ENCODE assay signal across 22 cellular contexts in genomic region chr6:43609402-43609801, GRCh38. TPM values are rescaled to one million over a fixed set of nuclear protein-coding genes. Genes with fewer than 3 reads are reported as not detected.
"Had no signal": no experiment of that assay in that cellular context is flagged by ENCODE, and none has a peak within 500 bp of the region (broad histone marks: within the 10 kb centered on the region; RNA-seq: fewer than 3 reads in every experiment).

No MANE protein-coding gene starts in this region.

- H3K27ac ChIP-seq: epithelial cell of prostate, lower lobe of right lung, upper lobe of right lung had no signal

- H3K9me3 ChIP-seq: lower lobe of right lung, upper lobe of right lung had no signal

- H3K27me3 ChIP-seq: upper lobe of right lung had no signal

- H3K27ac Mint-ChIP-seq: activated CD8-positive, alpha-beta T cell treated with anti-CD3 and anti-CD28 coated beads for 36 hours; activated naive CD8-positive, alpha-beta T cell; activated T-helper 2 cell treated with anti-CD3 and anti-CD28 coated beads, Interferon-gamma antibody, Interleukin-2, Interleukin-4, amounts not matched to agents 10 μg/mL and 5 μg/mL and 100 μg/mL, durations not matched to agents 14 hours and 24 hours and 36 hours had no signal

- H3K9me3 Mint-ChIP-seq: activated CD8-positive, alpha-beta T cell treated with anti-CD3 and anti-CD28 coated beads for 36 hours; activated T-helper 2 cell treated with anti-CD3 and anti-CD28 coated beads, Interferon-gamma antibody, Interleukin-2, Interleukin-4, amounts not matched to agents 10 μg/mL and 5 μg/mL and 100 μg/mL, durations not matched to agents 14 hours and 24 hours and 36 hours; naive B cell had no signal

- H3K27me3 Mint-ChIP-seq: activated CD8-positive, alpha-beta memory T cell treated with anti-CD3 and anti-CD28 coated beads, Interleukin-2, amount 10 ng/mL, durations not matched to agents 7 days and 5 days; activated CD8-positive, alpha-beta T cell treated with anti-CD3 and anti-CD28 coated beads for 36 hours; activated naive CD8-positive, alpha-beta T cell; naive B cell had no signal

- H3K4me1 ChIP-seq: upper lobe of right lung had no signal

- H3K4me3 Mint-ChIP-seq: activated CD8-positive, alpha-beta memory T cell treated with anti-CD3 and anti-CD28 coated beads, Interleukin-2, amount 10 ng/mL, durations not matched to agents 7 days and 5 days; activated CD8-positive, alpha-beta T cell treated with anti-CD3 and anti-CD28 coated beads for 36 hours; activated naive CD8-positive, alpha-beta T cell had no signal

- ATAC-seq: activated CD8-positive, alpha-beta memory T cell treated with anti-CD3 and anti-CD28 coated beads, Interleukin-2, amount 10 ng/mL, durations not matched to agents 7 days and 5 days; activated CD8-positive, alpha-beta T cell treated with anti-CD3 and anti-CD28 coated beads for 36 hours; left lobe of liver; sciatic nerve had no signal

- H3K4me3 ChIP-seq: lower lobe of right lung, upper lobe of right lung had no signal

- DNase-seq: activated CD4-positive, alpha-beta T cell treated with anti-CD3 and anti-CD28 coated beads for 48 hours; activated CD4-positive, CD25-positive, alpha-beta regulatory T cell; activated CD8-positive, alpha-beta memory T cell treated with anti-CD3 and anti-CD28 coated beads, Interleukin-2, amount 10 ng/mL, durations not matched to agents 7 days and 5 days; activated CD8-positive, alpha-beta T cell treated with anti-CD3 and anti-CD28 coated beads for 36 hours; activated naive CD4-positive, alpha-beta T cell; activated T-cell treated with anti-CD3 and anti-CD28 coated beads for 4 hours; amniotic stem cell; lower lobe of right lung; naive B cell; nucleus accumbens; small intestine; stimulated activated CD4-positive, alpha-beta T cell treated with anti-CD3 and anti-CD28 coated beads, Interleukin-15, amount 100 ng/mL, for 24 hours; stimulated activated naive CD4-positive, alpha-beta T cell; T-helper 9 cell; upper lobe of right lung had no signal

RNA-seq across cellular contexts. Expression of gene RSPH9, which starts 35.4 kb away (rescaled TPM):
- total RNA-seq: activated CD8-positive, alpha-beta memory T cell treated with anti-CD3 and anti-CD28 coated beads, Interleukin-2, amount 10 ng/mL, durations not matched to agents 7 days and 5 days; activated T-helper 2 cell treated with anti-CD3 and anti-CD28 coated beads, Interferon-gamma antibody, Interleukin-2, Interleukin-4, amounts not matched to agents 10 μg/mL and 5 μg/mL and 100 μg/mL, durations not matched to agents 14 hours and 24 hours and 36 hours; left lobe of liver; mesenteric fat pad; T-helper 1 cell treated with Interleukin-12 subunit alpha and Interleukin-12 subunit beta and Interleukin-4 antibody, amounts not matched to agents 30 ng/mL and 1 ng/mL, for 36 hours had no signal
